In the genomic region with DNA sequence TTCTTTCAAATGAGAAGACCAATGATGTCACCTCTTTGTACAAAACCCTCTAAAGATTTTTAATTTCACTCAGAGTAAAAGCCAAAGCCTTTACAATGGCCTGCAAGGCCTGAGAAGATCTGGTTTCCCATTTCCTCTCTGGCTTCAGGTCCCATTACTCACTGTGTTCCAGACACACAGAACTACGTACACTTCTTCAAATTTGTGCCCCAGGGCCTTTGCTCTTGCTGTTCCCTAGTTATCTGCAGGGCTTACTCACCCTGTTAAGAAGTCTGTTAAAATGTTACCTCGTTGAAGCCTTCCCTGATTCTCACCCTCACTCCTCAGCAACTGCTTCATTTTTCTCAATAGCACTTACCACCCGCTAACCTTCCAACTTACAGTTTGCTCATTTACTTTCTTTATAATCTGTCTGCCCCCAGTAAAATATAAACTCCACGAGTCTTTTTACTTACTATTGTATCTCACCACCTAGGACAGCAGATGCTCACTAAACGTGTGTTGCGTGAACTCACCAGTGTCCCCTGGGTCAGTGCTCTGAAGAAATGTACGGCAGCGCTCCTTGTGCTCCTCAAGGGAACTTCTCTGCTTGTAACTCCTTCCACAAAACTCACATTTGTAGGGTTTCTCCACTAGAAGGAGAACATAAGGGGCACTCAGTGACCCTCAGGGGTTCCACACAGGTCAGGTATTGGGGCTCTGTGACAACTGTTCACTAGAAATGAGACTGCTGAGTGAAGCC, we compare ENCODE assay signal across 2 cellular contexts.
TF ChIP-seq lines count a peak whose summit lies in the region.

No MANE protein-coding gene starts in this region.

TF ChIP-seq in GM23338, 12 proteins besides CTCF, POLR2A, EP300 and RAD21:
- TF ChIP-seq EZH2phosphoT487 (IDR thresholded peaks at IDR 0.05; ENCODE audit: unreplicated experiment) (no peak), POLR2AphosphoS5 (IDR thresholded peaks at IDR 0.05; ENCODE audit: low read depth) (no peak), JUNB (IDR thresholded peaks at IDR 0.05; ENCODE audit: unreplicated experiment) (no peak), EZH2 (IDR thresholded peaks at IDR 0.05; ENCODE audit: low read depth, unreplicated experiment) (no peak), ZNF331 (CRISPR knock-in tag; IDR thresholded peaks at IDR 0.05; ENCODE audit: low read depth) (no peak)
- TF ChIP-seq, protein P1, sequence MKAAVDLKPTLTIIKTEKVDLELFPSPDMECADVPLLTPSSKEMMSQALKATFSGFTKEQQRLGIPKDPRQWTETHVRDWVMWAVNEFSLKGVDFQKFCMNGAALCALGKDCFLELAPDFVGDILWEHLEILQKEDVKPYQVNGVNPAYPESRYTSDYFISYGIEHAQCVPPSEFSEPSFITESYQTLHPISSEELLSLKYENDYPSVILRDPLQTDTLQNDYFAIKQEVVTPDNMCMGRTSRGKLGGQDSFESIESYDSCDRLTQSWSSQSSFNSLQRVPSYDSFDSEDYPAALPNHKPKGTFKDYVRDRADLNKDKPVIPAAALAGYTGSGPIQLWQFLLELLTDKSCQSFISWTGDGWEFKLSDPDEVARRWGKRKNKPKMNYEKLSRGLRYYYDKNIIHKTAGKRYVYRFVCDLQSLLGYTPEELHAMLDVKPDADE (IDR thresholded peaks at IDR 0.05): no peak
- TF ChIP-seq, protein P2, sequence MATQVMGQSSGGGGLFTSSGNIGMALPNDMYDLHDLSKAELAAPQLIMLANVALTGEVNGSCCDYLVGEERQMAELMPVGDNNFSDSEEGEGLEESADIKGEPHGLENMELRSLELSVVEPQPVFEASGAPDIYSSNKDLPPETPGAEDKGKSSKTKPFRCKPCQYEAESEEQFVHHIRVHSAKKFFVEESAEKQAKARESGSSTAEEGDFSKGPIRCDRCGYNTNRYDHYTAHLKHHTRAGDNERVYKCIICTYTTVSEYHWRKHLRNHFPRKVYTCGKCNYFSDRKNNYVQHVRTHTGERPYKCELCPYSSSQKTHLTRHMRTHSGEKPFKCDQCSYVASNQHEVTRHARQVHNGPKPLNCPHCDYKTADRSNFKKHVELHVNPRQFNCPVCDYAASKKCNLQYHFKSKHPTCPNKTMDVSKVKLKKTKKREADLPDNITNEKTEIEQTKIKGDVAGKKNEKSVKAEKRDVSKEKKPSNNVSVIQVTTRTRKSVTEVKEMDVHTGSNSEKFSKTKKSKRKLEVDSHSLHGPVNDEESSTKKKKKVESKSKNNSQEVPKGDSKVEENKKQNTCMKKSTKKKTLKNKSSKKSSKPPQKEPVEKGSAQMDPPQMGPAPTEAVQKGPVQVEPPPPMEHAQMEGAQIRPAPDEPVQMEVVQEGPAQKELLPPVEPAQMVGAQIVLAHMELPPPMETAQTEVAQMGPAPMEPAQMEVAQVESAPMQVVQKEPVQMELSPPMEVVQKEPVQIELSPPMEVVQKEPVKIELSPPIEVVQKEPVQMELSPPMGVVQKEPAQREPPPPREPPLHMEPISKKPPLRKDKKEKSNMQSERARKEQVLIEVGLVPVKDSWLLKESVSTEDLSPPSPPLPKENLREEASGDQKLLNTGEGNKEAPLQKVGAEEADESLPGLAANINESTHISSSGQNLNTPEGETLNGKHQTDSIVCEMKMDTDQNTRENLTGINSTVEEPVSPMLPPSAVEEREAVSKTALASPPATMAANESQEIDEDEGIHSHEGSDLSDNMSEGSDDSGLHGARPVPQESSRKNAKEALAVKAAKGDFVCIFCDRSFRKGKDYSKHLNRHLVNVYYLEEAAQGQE (IDR thresholded peaks at IDR 0.05; ENCODE audit: unreplicated experiment): no peak

TF ChIP-seq in WTC11, 78 proteins besides CTCF, POLR2A, EP300 and RAD21:
- TF ChIP-seq, protein P3, sequence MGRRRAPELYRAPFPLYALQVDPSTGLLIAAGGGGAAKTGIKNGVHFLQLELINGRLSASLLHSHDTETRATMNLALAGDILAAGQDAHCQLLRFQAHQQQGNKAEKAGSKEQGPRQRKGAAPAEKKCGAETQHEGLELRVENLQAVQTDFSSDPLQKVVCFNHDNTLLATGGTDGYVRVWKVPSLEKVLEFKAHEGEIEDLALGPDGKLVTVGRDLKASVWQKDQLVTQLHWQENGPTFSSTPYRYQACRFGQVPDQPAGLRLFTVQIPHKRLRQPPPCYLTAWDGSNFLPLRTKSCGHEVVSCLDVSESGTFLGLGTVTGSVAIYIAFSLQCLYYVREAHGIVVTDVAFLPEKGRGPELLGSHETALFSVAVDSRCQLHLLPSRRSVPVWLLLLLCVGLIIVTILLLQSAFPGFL (CRISPR knock-in tag; IDR thresholded peaks at IDR 0.05; ENCODE audit: borderline replicate concordance): no peak
- TF ChIP-seq ZNF138 (CRISPR knock-in tag; conservative IDR thresholded peaks at IDR 0.05): no peak
- TF ChIP-seq, protein P4, sequence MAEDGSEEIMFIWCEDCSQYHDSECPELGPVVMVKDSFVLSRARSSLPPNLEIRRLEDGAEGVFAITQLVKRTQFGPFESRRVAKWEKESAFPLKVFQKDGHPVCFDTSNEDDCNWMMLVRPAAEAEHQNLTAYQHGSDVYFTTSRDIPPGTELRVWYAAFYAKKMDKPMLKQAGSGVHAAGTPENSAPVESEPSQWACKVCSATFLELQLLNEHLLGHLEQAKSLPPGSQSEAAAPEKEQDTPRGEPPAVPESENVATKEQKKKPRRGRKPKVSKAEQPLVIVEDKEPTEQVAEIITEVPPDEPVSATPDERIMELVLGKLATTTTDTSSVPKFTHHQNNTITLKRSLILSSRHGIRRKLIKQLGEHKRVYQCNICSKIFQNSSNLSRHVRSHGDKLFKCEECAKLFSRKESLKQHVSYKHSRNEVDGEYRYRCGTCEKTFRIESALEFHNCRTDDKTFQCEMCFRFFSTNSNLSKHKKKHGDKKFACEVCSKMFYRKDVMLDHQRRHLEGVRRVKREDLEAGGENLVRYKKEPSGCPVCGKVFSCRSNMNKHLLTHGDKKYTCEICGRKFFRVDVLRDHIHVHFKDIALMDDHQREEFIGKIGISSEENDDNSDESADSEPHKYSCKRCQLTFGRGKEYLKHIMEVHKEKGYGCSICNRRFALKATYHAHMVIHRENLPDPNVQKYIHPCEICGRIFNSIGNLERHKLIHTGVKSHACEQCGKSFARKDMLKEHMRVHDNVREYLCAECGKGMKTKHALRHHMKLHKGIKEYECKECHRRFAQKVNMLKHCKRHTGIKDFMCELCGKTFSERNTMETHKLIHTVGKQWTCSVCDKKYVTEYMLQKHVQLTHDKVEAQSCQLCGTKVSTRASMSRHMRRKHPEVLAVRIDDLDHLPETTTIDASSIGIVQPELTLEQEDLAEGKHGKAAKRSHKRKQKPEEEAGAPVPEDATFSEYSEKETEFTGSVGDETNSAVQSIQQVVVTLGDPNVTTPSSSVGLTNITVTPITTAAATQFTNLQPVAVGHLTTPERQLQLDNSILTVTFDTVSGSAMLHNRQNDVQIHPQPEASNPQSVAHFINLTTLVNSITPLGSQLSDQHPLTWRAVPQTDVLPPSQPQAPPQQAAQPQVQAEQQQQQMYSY (CRISPR knock-in tag; IDR thresholded peaks at IDR 0.05): no peak
- TF ChIP-seq, protein P5, sequence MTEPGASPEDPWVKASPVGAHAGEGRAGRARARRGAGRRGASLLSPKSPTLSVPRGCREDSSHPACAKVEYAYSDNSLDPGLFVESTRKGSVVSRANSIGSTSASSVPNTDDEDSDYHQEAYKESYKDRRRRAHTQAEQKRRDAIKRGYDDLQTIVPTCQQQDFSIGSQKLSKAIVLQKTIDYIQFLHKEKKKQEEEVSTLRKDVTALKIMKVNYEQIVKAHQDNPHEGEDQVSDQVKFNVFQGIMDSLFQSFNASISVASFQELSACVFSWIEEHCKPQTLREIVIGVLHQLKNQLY (CRISPR knock-in tag; IDR thresholded peaks at IDR 0.05): no peak
- TF ChIP-seq, protein P6, sequence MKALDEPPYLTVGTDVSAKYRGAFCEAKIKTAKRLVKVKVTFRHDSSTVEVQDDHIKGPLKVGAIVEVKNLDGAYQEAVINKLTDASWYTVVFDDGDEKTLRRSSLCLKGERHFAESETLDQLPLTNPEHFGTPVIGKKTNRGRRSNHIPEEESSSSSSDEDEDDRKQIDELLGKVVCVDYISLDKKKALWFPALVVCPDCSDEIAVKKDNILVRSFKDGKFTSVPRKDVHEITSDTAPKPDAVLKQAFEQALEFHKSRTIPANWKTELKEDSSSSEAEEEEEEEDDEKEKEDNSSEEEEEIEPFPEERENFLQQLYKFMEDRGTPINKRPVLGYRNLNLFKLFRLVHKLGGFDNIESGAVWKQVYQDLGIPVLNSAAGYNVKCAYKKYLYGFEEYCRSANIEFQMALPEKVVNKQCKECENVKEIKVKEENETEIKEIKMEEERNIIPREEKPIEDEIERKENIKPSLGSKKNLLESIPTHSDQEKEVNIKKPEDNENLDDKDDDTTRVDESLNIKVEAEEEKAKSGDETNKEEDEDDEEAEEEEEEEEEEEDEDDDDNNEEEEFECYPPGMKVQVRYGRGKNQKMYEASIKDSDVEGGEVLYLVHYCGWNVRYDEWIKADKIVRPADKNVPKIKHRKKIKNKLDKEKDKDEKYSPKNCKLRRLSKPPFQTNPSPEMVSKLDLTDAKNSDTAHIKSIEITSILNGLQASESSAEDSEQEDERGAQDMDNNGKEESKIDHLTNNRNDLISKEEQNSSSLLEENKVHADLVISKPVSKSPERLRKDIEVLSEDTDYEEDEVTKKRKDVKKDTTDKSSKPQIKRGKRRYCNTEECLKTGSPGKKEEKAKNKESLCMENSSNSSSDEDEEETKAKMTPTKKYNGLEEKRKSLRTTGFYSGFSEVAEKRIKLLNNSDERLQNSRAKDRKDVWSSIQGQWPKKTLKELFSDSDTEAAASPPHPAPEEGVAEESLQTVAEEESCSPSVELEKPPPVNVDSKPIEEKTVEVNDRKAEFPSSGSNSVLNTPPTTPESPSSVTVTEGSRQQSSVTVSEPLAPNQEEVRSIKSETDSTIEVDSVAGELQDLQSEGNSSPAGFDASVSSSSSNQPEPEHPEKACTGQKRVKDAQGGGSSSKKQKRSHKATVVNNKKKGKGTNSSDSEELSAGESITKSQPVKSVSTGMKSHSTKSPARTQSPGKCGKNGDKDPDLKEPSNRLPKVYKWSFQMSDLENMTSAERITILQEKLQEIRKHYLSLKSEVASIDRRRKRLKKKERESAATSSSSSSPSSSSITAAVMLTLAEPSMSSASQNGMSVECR (CRISPR knock-in tag; IDR thresholded peaks at IDR 0.05; ENCODE audit: borderline replicate concordance): no peak
- TF ChIP-seq ATF1 (CRISPR knock-in tag; IDR thresholded peaks at IDR 0.05): no peak
- no peak for TF ChIP-seq RORB (CRISPR knock-in tag; IDR thresholded peaks at IDR 0.05)
- TF ChIP-seq, protein P7, sequence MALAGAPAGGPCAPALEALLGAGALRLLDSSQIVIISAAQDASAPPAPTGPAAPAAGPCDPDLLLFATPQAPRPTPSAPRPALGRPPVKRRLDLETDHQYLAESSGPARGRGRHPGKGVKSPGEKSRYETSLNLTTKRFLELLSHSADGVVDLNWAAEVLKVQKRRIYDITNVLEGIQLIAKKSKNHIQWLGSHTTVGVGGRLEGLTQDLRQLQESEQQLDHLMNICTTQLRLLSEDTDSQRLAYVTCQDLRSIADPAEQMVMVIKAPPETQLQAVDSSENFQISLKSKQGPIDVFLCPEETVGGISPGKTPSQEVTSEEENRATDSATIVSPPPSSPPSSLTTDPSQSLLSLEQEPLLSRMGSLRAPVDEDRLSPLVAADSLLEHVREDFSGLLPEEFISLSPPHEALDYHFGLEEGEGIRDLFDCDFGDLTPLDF (CRISPR knock-in tag; IDR thresholded peaks at IDR 0.05): no peak
- TF ChIP-seq HMGA2 (CRISPR knock-in tag; IDR thresholded peaks at IDR 0.05): no peak
- no peak for TF ChIP-seq ELF4 (CRISPR knock-in tag; IDR thresholded peaks at IDR 0.05; ENCODE audit: low read depth)
- TF ChIP-seq, protein P8, sequence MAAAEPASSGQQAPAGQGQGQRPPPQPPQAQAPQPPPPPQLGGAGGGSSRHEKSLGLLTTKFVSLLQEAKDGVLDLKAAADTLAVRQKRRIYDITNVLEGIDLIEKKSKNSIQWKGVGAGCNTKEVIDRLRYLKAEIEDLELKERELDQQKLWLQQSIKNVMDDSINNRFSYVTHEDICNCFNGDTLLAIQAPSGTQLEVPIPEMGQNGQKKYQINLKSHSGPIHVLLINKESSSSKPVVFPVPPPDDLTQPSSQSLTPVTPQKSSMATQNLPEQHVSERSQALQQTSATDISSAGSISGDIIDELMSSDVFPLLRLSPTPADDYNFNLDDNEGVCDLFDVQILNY (CRISPR knock-in tag; IDR thresholded peaks at IDR 0.05): no peak
- no peak for TF ChIP-seq NR1H2 (CRISPR knock-in tag; IDR thresholded peaks at IDR 0.05)
- TF ChIP-seq MXD4 (CRISPR knock-in tag; IDR thresholded peaks at IDR 0.05; ENCODE audit: borderline replicate concordance): no peak
- no peak for TF ChIP-seq TCF7 (CRISPR knock-in tag; IDR thresholded peaks at IDR 0.05; ENCODE audit: low read depth)
- TF ChIP-seq, protein P9, sequence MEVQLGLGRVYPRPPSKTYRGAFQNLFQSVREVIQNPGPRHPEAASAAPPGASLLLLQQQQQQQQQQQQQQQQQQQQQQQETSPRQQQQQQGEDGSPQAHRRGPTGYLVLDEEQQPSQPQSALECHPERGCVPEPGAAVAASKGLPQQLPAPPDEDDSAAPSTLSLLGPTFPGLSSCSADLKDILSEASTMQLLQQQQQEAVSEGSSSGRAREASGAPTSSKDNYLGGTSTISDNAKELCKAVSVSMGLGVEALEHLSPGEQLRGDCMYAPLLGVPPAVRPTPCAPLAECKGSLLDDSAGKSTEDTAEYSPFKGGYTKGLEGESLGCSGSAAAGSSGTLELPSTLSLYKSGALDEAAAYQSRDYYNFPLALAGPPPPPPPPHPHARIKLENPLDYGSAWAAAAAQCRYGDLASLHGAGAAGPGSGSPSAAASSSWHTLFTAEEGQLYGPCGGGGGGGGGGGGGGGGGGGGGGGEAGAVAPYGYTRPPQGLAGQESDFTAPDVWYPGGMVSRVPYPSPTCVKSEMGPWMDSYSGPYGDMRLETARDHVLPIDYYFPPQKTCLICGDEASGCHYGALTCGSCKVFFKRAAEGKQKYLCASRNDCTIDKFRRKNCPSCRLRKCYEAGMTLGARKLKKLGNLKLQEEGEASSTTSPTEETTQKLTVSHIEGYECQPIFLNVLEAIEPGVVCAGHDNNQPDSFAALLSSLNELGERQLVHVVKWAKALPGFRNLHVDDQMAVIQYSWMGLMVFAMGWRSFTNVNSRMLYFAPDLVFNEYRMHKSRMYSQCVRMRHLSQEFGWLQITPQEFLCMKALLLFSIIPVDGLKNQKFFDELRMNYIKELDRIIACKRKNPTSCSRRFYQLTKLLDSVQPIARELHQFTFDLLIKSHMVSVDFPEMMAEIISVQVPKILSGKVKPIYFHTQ (CRISPR knock-in tag; IDR thresholded peaks at IDR 0.05): no peak
- no peak for TF ChIP-seq GABPB1 (CRISPR knock-in tag; IDR thresholded peaks at IDR 0.05)
- TF ChIP-seq CREM (CRISPR knock-in tag; IDR thresholded peaks at IDR 0.05): no peak
- no peak for TF ChIP-seq TP53 (CRISPR knock-in tag; IDR thresholded peaks at IDR 0.05)
- TF ChIP-seq, protein P10, sequence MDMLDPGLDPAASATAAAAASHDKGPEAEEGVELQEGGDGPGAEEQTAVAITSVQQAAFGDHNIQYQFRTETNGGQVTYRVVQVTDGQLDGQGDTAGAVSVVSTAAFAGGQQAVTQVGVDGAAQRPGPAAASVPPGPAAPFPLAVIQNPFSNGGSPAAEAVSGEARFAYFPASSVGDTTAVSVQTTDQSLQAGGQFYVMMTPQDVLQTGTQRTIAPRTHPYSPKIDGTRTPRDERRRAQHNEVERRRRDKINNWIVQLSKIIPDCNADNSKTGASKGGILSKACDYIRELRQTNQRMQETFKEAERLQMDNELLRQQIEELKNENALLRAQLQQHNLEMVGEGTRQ (CRISPR knock-in tag; IDR thresholded peaks at IDR 0.05): no peak
